Comparison of ENCODE assay signal across 17 cellular contexts in the genomic region with DNA sequence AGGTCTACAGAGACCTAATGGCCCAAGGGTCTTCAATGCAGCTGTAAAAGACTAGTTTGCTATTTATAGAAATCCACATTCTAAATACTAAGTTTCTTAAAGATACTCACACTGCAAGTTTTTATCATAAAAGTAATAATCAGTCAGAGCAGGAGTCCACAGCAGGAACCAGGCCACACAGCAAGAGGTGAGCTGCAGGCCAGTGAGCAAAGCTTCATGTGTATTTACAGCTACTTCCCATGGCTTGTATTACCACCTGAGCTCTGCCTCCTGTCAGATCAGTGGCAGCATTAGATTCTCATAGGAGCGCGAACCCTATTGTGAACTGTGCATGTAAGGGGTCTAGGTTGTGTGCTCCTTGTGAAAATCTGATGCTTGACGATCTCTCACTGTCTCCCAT.
DNase-seq lines count a peak whose midpoint lies in the region; TF ChIP-seq lines count a peak whose summit lies in the region.
"Had no signal": no experiment of that assay in that cellular context is flagged by ENCODE, and none has a peak within 500 bp of the region (broad histone marks: within the 10 kb centered on the region; RNA-seq: fewer than 3 reads in every experiment).

No MANE protein-coding gene starts in this region.

- no peak overlapping the region for H3K27ac ChIP-seq in HEK293 (ENCODE audit: extremely low read depth, low read depth, low read length)
- H3K27ac ChIP-seq: 22Rv1, BLaER1, C4-2B had no signal

- CTCF ChIA-PET in HEK293 (lab: Yijun Ruan, JAX) = interaction anchor here (1.5 kb wide), 2 partner anchors 21 to 22 kb away, joined by 3 to 10 read pairs; no protein-coding TSS in a partner anchor

- DNase-seq in DMS53 (lab: John Stamatoyannopoulos, UW) (peak; percentile 10), DMS53 treated with DMSO at 0.1 percent for 48 hours (lab: John Stamatoyannopoulos, UW; ENCODE audit: unreplicated experiment) (no peak), choroid plexus epithelial cell (ENCODE audit: low read depth) (peak; percentile 30), NOMO-1 treated with dmso at 0.1 percent for 144 hours (lab: John Stamatoyannopoulos, UW; ENCODE audit: unreplicated experiment) (no peak), SHP77 treated with DMSO at 0.1 percent for 48 hours (lab: John Stamatoyannopoulos, UW) (no peak)
- DNase-seq: Caco-2; CD4-positive, CD25-positive, alpha-beta regulatory T cell; CD8-positive, alpha-beta T cell; DMS153; DMS79 treated with DMSO at 0.1 percent for 48 hours; GF-D8; GOT3 had no signal

- H3K4me1 ChIP-seq in HEK293 (ENCODE audit: control insufficient read depth, insufficient read depth, low read length) = no peaks in the 10 kb centered on the region
- H3K4me1 ChIP-seq: BLaER1, Caco-2, HAP-1 had no signal

- no peaks in the 10 kb centered on the region for H3K9me3 ChIP-seq in HEK293 (ENCODE audit: control insufficient read depth, insufficient read depth, low read depth, low read length)
- H3K9me3 ChIP-seq: BLaER1, Caco-2, HAP-1 had no signal

- no peak overlapping the region for H3K4me3 ChIP-seq in HEK293 (ENCODE audit: low read depth, low read length)
- no peak overlapping the region for H3K4me3 ChIP-seq in choroid plexus epithelial cell (ENCODE audit: low read depth, low read length)
- H3K4me3 ChIP-seq: BLaER1, HAP-1 had no signal

- POLR2A ChIA-PET in HEK293 (lab: Yijun Ruan, JAX) = no interaction called here

- TF ChIP-seq CTCF in HEK293 (tag by site-specific recombination; IDR thresholded peaks at IDR 0.05) = no peak
- TF ChIP-seq CTCF in choroid plexus epithelial cell (conservative IDR thresholded peaks at IDR 0.05; ENCODE audit: low read depth, low read length) = no peak

- no peaks in the 10 kb centered on the region for H3K36me3 ChIP-seq in HEK293 (ENCODE audit: control insufficient read depth in 2 of 2, insufficient read depth in 1 of 2, low read length in 2 of 2)
- H3K36me3 ChIP-seq: BLaER1, HAP-1 had no signal

TF ChIP-seq in HEK293, 187 proteins besides CTCF, POLR2A, EP300 and RAD21:
- TF ChIP-seq ZNF76 (tag by site-specific recombination; IDR thresholded peaks at IDR 0.05; ENCODE audit: borderline replicate concordance, low read depth) (no peak), ZIC2 (tag by site-specific recombination; IDR thresholded peaks at IDR 0.05) (peak; percentile 61; the same call in 1 of the 2 replicates)

Comparison
In these comparisons a context has a peak if more than half of its experiments do, and no peak if none do; other contexts are left out.
1. DNase-seq: peak in DMS53 (single experiment) and choroid plexus epithelial cell (single experiment); none in DMS53 treated with DMSO at 0.1 percent for 48 hours (single experiment), NOMO-1 treated with dmso at 0.1 percent for 144 hours (single experiment) and SHP77 treated with DMSO at 0.1 percent for 48 hours (single experiment).